In genomic region chr9:137223078-137224040, GRCh38 we compare ENCODE assay signal across 8 cellular contexts. TPM values are rescaled to one million over a fixed set of nuclear protein-coding genes. Genes with fewer than 3 reads are reported as not detected.
A peak's percentile ranks its signal among the peaks of the same experiment; 100 is the strongest.
DNase-seq lines count a peak whose midpoint lies in the region; ATAC-seq, FAIRE-seq and TF ChIP-seq lines count a peak whose summit lies in the region.

No MANE protein-coding gene starts in this region.

- TF ChIP-seq CTCF in BE2C (IDR thresholded peaks at IDR 0.05; ENCODE audit: low read depth, low read length), result no peak

- H3K36me3 ChIP-seq in BE2C, result no peaks in the 10 kb centered on the region

- H3K27ac Mint-ChIP-seq in activated CD4-positive, alpha-beta T cell treated with anti-CD3 and anti-CD28 coated beads for 36 hours, result peak overlapping the region; percentile 83

- peak overlapping the region; percentile 86 for H3K27ac ChIP-seq in cingulate gyrus (ENCODE audit: low read depth, low read length)

- POLR2A ChIA-PET in activated CD4-positive, alpha-beta T cell treated with anti-CD3 and anti-CD28 coated beads for 36 hours (lab: Charles Lee), result interaction anchor here (1.0 to 1.8 kb wide), 4 partner anchors 16 to 94 kb away, joined by 3 to 10 read pairs (median 4); partner anchors contain the start of gene TUBB4B

- no peaks in the 10 kb centered on the region for H3K27me3 ChIP-seq in BE2C

- peaks cover 7% of the 10 kb centered on the region for H3K4me1 ChIP-seq in BE2C

- intact Hi-C loops in activated CD4-positive, alpha-beta T cell treated with anti-CD3 and anti-CD28 coated beads for 36 hours (cut with DNase I, micrococcal nuclease), result loop anchor here (1.0 to 10.0 kb wide), 24 partner anchors 13 to 439 kb away; partner anchors contain the start of genes ANAPC2 (in 2 of the 2), SSNA1 (in 2 of the 2), TPRN (in 2 of the 2) and ABCA2 (in 1 of the 2)

- peak overlapping the region; percentile 80 for H3K4me3 Mint-ChIP-seq in activated CD4-positive, alpha-beta T cell treated with anti-CD3 and anti-CD28 coated beads for 36 hours

- ATAC-seq in HG03442 (IDR thresholded peaks at IDR 0.05; ENCODE audit: unreplicated experiment), result peak; percentile 55
- ATAC-seq in activated CD4-positive, alpha-beta T cell treated with anti-CD3 and anti-CD28 coated beads for 36 hours, result peak; percentile 90

- peaks cover 8% of the 10 kb centered on the region for H3K4me1 Mint-ChIP-seq in activated CD4-positive, alpha-beta T cell treated with anti-CD3 and anti-CD28 coated beads for 36 hours

- no peaks in the 10 kb centered on the region for H3K36me3 Mint-ChIP-seq in activated CD4-positive, alpha-beta T cell treated with anti-CD3 and anti-CD28 coated beads for 36 hours (ENCODE audit: low read depth)

- no peaks in the 10 kb centered on the region for H3K9me3 Mint-ChIP-seq in activated CD4-positive, alpha-beta T cell treated with anti-CD3 and anti-CD28 coated beads for 36 hours (ENCODE audit: low read depth)

- peaks cover 2% of the 10 kb centered on the region for H3K27me3 Mint-ChIP-seq in activated CD4-positive, alpha-beta T cell treated with anti-CD3 and anti-CD28 coated beads for 36 hours

- no peaks in the 10 kb centered on the region for H3K9me3 ChIP-seq in BE2C

- peak; percentile 98 for DNase-seq in BE2C
- DNase-seq in GM19239 (ENCODE audit: insufficient read length, low spot score), result peak; percentile 99
- peak; percentile 87 for DNase-seq in NCI-H510A treated with DMSO at 0.1 percent for 48 hours (lab: John Stamatoyannopoulos, UW)
- peak; percentile 99 for DNase-seq in activated CD4-positive, alpha-beta T cell treated with anti-CD3 and anti-CD28 coated beads for 36 hours
- DNase-seq in kidney tubule cell (ENCODE audit: low spot score), result peak; percentile 99
- peak; percentile 98 to 99 for DNase-seq in stimulated activated CD4-positive, alpha-beta T cell treated with anti-CD3 and anti-CD28 coated beads, Interleukin-1b, Interleukin-23, amount 100 ng/mL, for 1 hour (ENCODE audit: low read depth in 2 of 2)

- peak overlapping the region; percentile 90 for H3K4me3 ChIP-seq in BE2C (ENCODE audit: low read depth, low read length)

- peak; percentile 98 for FAIRE-seq in GM19239 (lab: Jason Lieb, UNC)

- CTCF ChIA-PET in activated CD4-positive, alpha-beta T cell treated with anti-CD3 and anti-CD28 coated beads for 36 hours (lab: Charles Lee), result interaction anchor here (0.6 to 3.9 kb wide), 12 partner anchors 13 to 127 kb away, joined by 3 to 23 read pairs (median 3); partner anchors contain the start of genes NDOR1, TMEM203 and TUBB4B

RNA-seq across cellular contexts. Expression of gene RNF208, which starts 1.3 kb away (rescaled TPM):
- polyA plus RNA-seq in BE2C (2012; ENCODE audit: insufficient read depth, insufficient read length, low read depth), result 52.6 TPM
- 1 to 10 TPM; 7.1 to 8.9 TPM for total RNA-seq in activated CD4-positive, alpha-beta T cell treated with anti-CD3 and anti-CD28 coated beads for 36 hours

RNA-seq across cellular contexts. Expression of gene CYSRT1, which starts 1.6 kb away (rescaled TPM):
- 5.3 TPM for polyA plus RNA-seq in BE2C (2012; ENCODE audit: insufficient read depth, insufficient read length, low read depth)
- total RNA-seq in activated CD4-positive, alpha-beta T cell treated with anti-CD3 and anti-CD28 coated beads for 36 hours, result under 1 TPM; 0.23 to 0.42 TPM

RNA-seq across cellular contexts. Expression of gene RNF224, which starts 3.9 kb away (rescaled TPM):
- 0.73 TPM for polyA plus RNA-seq in BE2C (2012; ENCODE audit: insufficient read depth, insufficient read length, low read depth)
- not detected for total RNA-seq in activated CD4-positive, alpha-beta T cell treated with anti-CD3 and anti-CD28 coated beads for 36 hours

RNA-seq across cellular contexts. Expression of gene SLC34A3, which starts 7.3 kb away (rescaled TPM):
- 0.54 TPM for polyA plus RNA-seq in BE2C (2012; ENCODE audit: insufficient read depth, insufficient read length, low read depth)
- not detected for total RNA-seq in activated CD4-positive, alpha-beta T cell treated with anti-CD3 and anti-CD28 coated beads for 36 hours

RNA-seq across cellular contexts. Expression of gene TUBB4B, which starts 17.7 kb away (rescaled TPM):
- polyA plus RNA-seq in BE2C (2012; ENCODE audit: insufficient read depth, insufficient read length, low read depth), result 604 TPM
- 100 to 1,000 TPM; 264 to 278 TPM for total RNA-seq in activated CD4-positive, alpha-beta T cell treated with anti-CD3 and anti-CD28 coated beads for 36 hours

Comparison
In these comparisons a context has a peak if more than half of its experiments do, and no peak if none do; other contexts are left out.
1. Peak in every context shown above with its lines: DNase-seq, ATAC-seq, H3K4me3 ChIP-seq and H3K27ac ChIP-seq.